ENCODE assay signal across 36 cellular contexts in genomic region chr16:63776034-63776433, GRCh38.
DNase-seq lines count a peak whose midpoint lies in the region; ATAC-seq, FAIRE-seq and TF ChIP-seq lines count a peak whose summit lies in the region.
"Had no signal": no experiment of that assay in that cellular context is flagged by ENCODE, and none has a peak within 500 bp of the region (broad histone marks: within the 10 kb centered on the region; RNA-seq: fewer than 3 reads in every experiment).

No MANE protein-coding gene starts in this region.

- H2BK15ac ChIP-seq in IMR-90 (ENCODE audit: low read depth, low read length): no peak overlapping the region

- H3K9me3 ChIP-seq in HepG2 (ENCODE audit: low read length) (peaks cover 85% of the 10 kb centered on the region), right lobe of liver (no peaks in the 10 kb centered on the region), A549 (no peaks in the 10 kb centered on the region), IMR-90 (ENCODE audit: control insufficient read depth, insufficient read depth, low read length) (no peaks in the 10 kb centered on the region; the same call in 1 of the 2 replicates), K562 (replicated peaks; ENCODE audit: control insufficient read depth, insufficient read depth, low read depth, low read length) (no peaks in the 10 kb centered on the region)
- H3K9me3 ChIP-seq: BE2C, BLaER1, Caco-2 had no signal

- peaks cover 0 to 2% (median 0%) of the 10 kb centered on the region in 3 donors for H3K27me3 Mint-ChIP-seq in immature natural killer cell (ENCODE audit: low read depth in 3 of 3)
- H3K27me3 Mint-ChIP-seq: B cell; CD4-positive, alpha-beta memory T cell; CD4-positive, alpha-beta T cell; CD4-positive, CD25-positive, alpha-beta regulatory T cell; CD8-positive, alpha-beta memory T cell had no signal

- no peak overlapping the region for H3K4me3 Mint-ChIP-seq in immature natural killer cell
- H3K4me3 Mint-ChIP-seq: B cell; CD14-positive monocyte; CD4-positive, alpha-beta memory T cell; CD4-positive, alpha-beta T cell; CD4-positive, CD25-positive, alpha-beta regulatory T cell; CD8-positive, alpha-beta memory T cell; CD8-positive, alpha-beta T cell had no signal

- H3K23ac ChIP-seq in IMR-90 (ENCODE audit: low read depth, low read length): no peak overlapping the region

- H3K79me1 ChIP-seq in IMR-90 (ENCODE audit: low read depth in 1 of 2, low read length in 2 of 2): no peaks in the 10 kb centered on the region

- peaks cover 6 to 64% (median 18%) of the 10 kb centered on the region in 6 donors for H3K9me3 Mint-ChIP-seq in immature natural killer cell

- ATAC-seq in HepG2 (no peak), right lobe of liver (no peak), A549 (no peak), IMR-90 (ENCODE audit: low read depth) (no peak), K562 (no peak), HG03521 (IDR thresholded peaks at IDR 0.05; ENCODE audit: unreplicated experiment) (no peak)
- ATAC-seq: CD8-positive, alpha-beta T cell had no signal

- no peak for DNase-seq in HepG2 (ENCODE audit: low spot score)
- no peak for DNase-seq in right lobe of liver
- DNase-seq in A549 (ENCODE audit: low read depth in 1 of 2, low spot score in 1 of 2): no peak
- no peak for DNase-seq in IMR-90
- DNase-seq in K562 (ENCODE audit: extremely low read depth in 1 of 4, low spot score in 3 of 4): no peak
- no peak for DNase-seq in immature natural killer cell
- DNase-seq in activated CD8-positive, alpha-beta memory T cell treated with anti-CD3 and anti-CD28 coated beads for 24 hours: no peak
- DNase-seq: 8988T; ACHN; AML-193; BE2C; C1 segment of cervical spinal cord; Caco-2; Calu3; CD4-positive, alpha-beta memory T cell; CD4-positive, alpha-beta T cell; CD4-positive, CD25-positive, alpha-beta regulatory T cell; CD8-positive, alpha-beta memory T cell; CD8-positive, alpha-beta T cell; COR-L47; DMS 273 treated with DMSO at 0.1 percent for 48 hours; DMS153; DMS53; DMS79; DMS79 treated with DMSO at 0.1 percent for 48 hours; DND-41; EL had no signal

- H3K9ac ChIP-seq in HepG2 (ENCODE audit: insufficient read depth, low read depth, low read length) (no peak overlapping the region), IMR-90 (ENCODE audit: low read depth, low read length) (no peak overlapping the region), K562 (ENCODE audit: insufficient read depth in 1 of 2, low read depth in 2 of 2, low read length in 2 of 2) (no peak overlapping the region)
- H3K9ac ChIP-seq: BLaER1; BLaER1 treated with 17β-estradiol and CSF1 and Interleukin-3, amounts not matched to agents 10 nM and 100 nM had no signal

- intact Hi-C loops in HepG2 (cut with micrococcal nuclease; ENCODE audit: unreplicated experiment) (no loop called here), right lobe of liver (cut with DNase I) (no loop called here), IMR-90 (cut with micrococcal nuclease) (no loop called here), K562 (cut with micrococcal nuclease) (no loop called here)

- H4K91ac ChIP-seq in IMR-90 (ENCODE audit: insufficient read depth, low read depth, low read length): no peak overlapping the region

- TF ChIP-seq POLR2A in HepG2 (IDR thresholded peaks at IDR 0.05; ENCODE audit: insufficient read depth in 1 of 2, low read depth in 2 of 2, low read length in 2 of 2): no peak
- TF ChIP-seq POLR2A in right lobe of liver (IDR thresholded peaks at IDR 0.05): no peak
- no peak for TF ChIP-seq POLR2A in A549 (IDR thresholded peaks at IDR 0.05; ENCODE audit: low read length)
- no peak for TF ChIP-seq POLR2A in IMR-90 (IDR thresholded peaks at IDR 0.05; ENCODE audit: low read depth, low read length)
- TF ChIP-seq POLR2A in K562 (conservative IDR thresholded peaks at IDR 0.05): no peak

- no peak overlapping the region for H3K56ac ChIP-seq in IMR-90 (ENCODE audit: extremely low read depth, insufficient read depth, low read length)

- H3K4me1 ChIP-seq in HepG2 (ENCODE audit: insufficient read depth, low read length): no peaks in the 10 kb centered on the region
- no peaks in the 10 kb centered on the region for H3K4me1 ChIP-seq in right lobe of liver
- H3K4me1 ChIP-seq in A549: no peaks in the 10 kb centered on the region
- H3K4me1 ChIP-seq in IMR-90 (ENCODE audit: control insufficient read depth, insufficient read depth, low read length): no peaks in the 10 kb centered on the region
- H3K4me1 ChIP-seq in K562 (replicated peaks in 1 of 2; ENCODE audit: control insufficient read depth in 2 of 2, insufficient read depth in 2 of 2, low read length in 2 of 2): no peaks in the 10 kb centered on the region
- H3K4me1 ChIP-seq: BE2C; BLaER1; BLaER1 treated with 17β-estradiol and CSF1 and Interleukin-3, amounts not matched to agents 10 nM and 100 nM; Caco-2 had no signal

- H3K4ac ChIP-seq in IMR-90 (ENCODE audit: low read depth, low read length): no peak overlapping the region

- no peak overlapping the region for H3K14ac ChIP-seq in IMR-90 (replicated peaks; ENCODE audit: low read depth, low read length)

- TF ChIP-seq CTCF in HepG2 (CRISPR knock-in tag; IDR thresholded peaks at IDR 0.05): no peak
- TF ChIP-seq CTCF in right lobe of liver (IDR thresholded peaks at IDR 0.05): no peak
- no peak for TF ChIP-seq CTCF in A549 (IDR thresholded peaks at IDR 0.05)
- no peak for TF ChIP-seq CTCF in IMR-90 (conservative IDR thresholded peaks at IDR 0.05; ENCODE audit: low read depth, low read length)
- TF ChIP-seq CTCF in K562 (IDR thresholded peaks at IDR 0.05 in 2 of 3, conservative IDR thresholded peaks at IDR 0.05 in 1 of 3; ENCODE audit: insufficient read depth in 2 of 3, low read depth in 1 of 3, low read length in 3 of 3): no peak

- H3K4me2 ChIP-seq in HepG2 (ENCODE audit: low read depth, low read length): no peak overlapping the region
- no peak overlapping the region for H3K4me2 ChIP-seq in A549
- no peak overlapping the region for H3K4me2 ChIP-seq in IMR-90 (ENCODE audit: low read depth, low read length)
- H3K4me2 ChIP-seq in K562 (ENCODE audit: insufficient read depth, low read length): no peak overlapping the region
- H3K4me2 ChIP-seq: BLaER1; BLaER1 treated with 17β-estradiol and CSF1 and Interleukin-3, amounts not matched to agents 10 nM and 100 nM had no signal

- H4K20me1 ChIP-seq in HepG2 (ENCODE audit: insufficient read depth, low read length) (no peaks in the 10 kb centered on the region), IMR-90 (ENCODE audit: insufficient read depth, low read length) (no peaks in the 10 kb centered on the region), K562 (replicated peaks; ENCODE audit: control insufficient read depth, insufficient read depth, low read length) (no peaks in the 10 kb centered on the region)
- H4K20me1 ChIP-seq: BLaER1; BLaER1 treated with 17β-estradiol and CSF1 and Interleukin-3, amounts not matched to agents 10 nM and 100 nM had no signal

- no peak overlapping the region for H2AK5ac ChIP-seq in IMR-90 (ENCODE audit: low read depth, low read length)

- dilution Hi-C loops in IMR-90 (cut with HindIII; ENCODE audit: low sequenced_read_pairs, unreplicated experiment): no loop called here

- no peaks in the 10 kb centered on the region for H3K36me3 Mint-ChIP-seq in immature natural killer cell
- H3K36me3 Mint-ChIP-seq: CD14-positive monocyte; CD4-positive, alpha-beta memory T cell; CD4-positive, CD25-positive, alpha-beta regulatory T cell; CD8-positive, alpha-beta memory T cell; CD8-positive, alpha-beta T cell had no signal

- FAIRE-seq in HepG2 (lab: Jason Lieb, UNC): no peak
- FAIRE-seq in A549 (lab: Jason Lieb, UNC): no peak
- no peak for FAIRE-seq in K562 (lab: Jason Lieb, UNC)
- FAIRE-seq: A204.1, D721Med had no signal

- H3K36me3 ChIP-seq in HepG2 (replicated peaks in 1 of 2; ENCODE audit: control insufficient read depth in 1 of 2, insufficient read depth in 2 of 2, low read length in 2 of 2) (no peaks in the 10 kb centered on the region), right lobe of liver (no peaks in the 10 kb centered on the region), IMR-90 (ENCODE audit: control insufficient read depth, insufficient read depth, low read length) (no peaks in the 10 kb centered on the region), K562 (ENCODE audit: control insufficient read depth, insufficient read depth, low read length) (no peaks in the 10 kb centered on the region)
- H3K36me3 ChIP-seq: BE2C; BLaER1; BLaER1 treated with 17β-estradiol and CSF1 and Interleukin-3, amounts not matched to agents 10 nM and 100 nM had no signal

- BruUV-seq in HepG2 (replicated peaks; lab: Mats Ljungman, UMichigan): no TSS peak
- no TSS peak for BruUV-seq in IMR-90 (replicated peaks; lab: Mats Ljungman, UMichigan)
- BruUV-seq in K562 (replicated peaks; lab: Mats Ljungman, UMichigan): no TSS peak

- no peak overlapping the region for H2BK120ac ChIP-seq in IMR-90 (ENCODE audit: low read depth, low read length)

- no peak overlapping the region for H4K8ac ChIP-seq in IMR-90 (ENCODE audit: low read depth in 2 of 2, low read length in 2 of 2)

- H3K9me1 ChIP-seq in IMR-90 (ENCODE audit: insufficient read depth, low read length) (no peaks in the 10 kb centered on the region), K562 (ENCODE audit: control insufficient read depth, insufficient read depth, low read length) (no peaks in the 10 kb centered on the region)

- CTCF ChIA-PET in HepG2 (lab: Yijun Ruan, JAX; ENCODE audit: low intra/inter-chr PET ratio, low total read pairs): no interaction called here
- CTCF ChIA-PET in A549 (lab: Yijun Ruan, JAX): no interaction called here
- CTCF ChIA-PET in IMR-90 (lab: Yijun Ruan, JAX): no interaction called here
- CTCF ChIA-PET in K562 (lab: Yijun Ruan, JAX; ENCODE audit: low intra/inter-chr PET ratio): no interaction called here

- no peak overlapping the region for H2AK9ac ChIP-seq in IMR-90 (replicated peaks; ENCODE audit: low read depth, low read length, poor library complexity)

- no peaks in the 10 kb centered on the region for H3K4me1 Mint-ChIP-seq in immature natural killer cell
- H3K4me1 Mint-ChIP-seq: B cell; CD14-positive monocyte; CD4-positive, alpha-beta memory T cell; CD4-positive, CD25-positive, alpha-beta regulatory T cell; CD8-positive, alpha-beta memory T cell had no signal

- H4K5ac ChIP-seq in IMR-90 (ENCODE audit: low read depth, low read length): no peak overlapping the region

- H3K27ac ChIP-seq in HepG2 (ENCODE audit: extremely low read length, insufficient read depth, low read length): no peak overlapping the region
- no peak overlapping the region for H3K27ac ChIP-seq in right lobe of liver
- H3K27ac ChIP-seq in A549: no peak overlapping the region
- no peak overlapping the region for H3K27ac ChIP-seq in IMR-90 (ENCODE audit: insufficient read depth, low read length)
- H3K27ac ChIP-seq in K562 (ENCODE audit: extremely low read depth, low read depth, low read length): no peak overlapping the region
- H3K27ac ChIP-seq: 22Rv1; BLaER1; BLaER1 treated with 17β-estradiol and CSF1 and Interleukin-3, amounts not matched to agents 10 nM and 100 nM; C4-2B had no signal

- TF ChIP-seq RAD21 in HepG2 (CRISPR knock-in tag; IDR thresholded peaks at IDR 0.05): no peak
- no peak for TF ChIP-seq RAD21 in A549 (conservative IDR thresholded peaks at IDR 0.05 in 1 of 2, IDR thresholded peaks at IDR 0.05 in 1 of 2)
- TF ChIP-seq RAD21 in IMR-90 (IDR thresholded peaks at IDR 0.05; ENCODE audit: low read length): no peak
- TF ChIP-seq RAD21 in K562 (CRISPR knock-in tag; conservative IDR thresholded peaks at IDR 0.05 in 1 of 2, IDR thresholded peaks at IDR 0.05 in 1 of 2): no peak

- POLR2A ChIA-PET in HepG2 (lab: Yijun Ruan, JAX) (no interaction called here), A549 (lab: Yijun Ruan, JAX) (no interaction called here), IMR-90 (lab: Charles Lee; ENCODE audit: unreplicated experiment) (no interaction called here), K562 (lab: Yijun Ruan, JAX) (no interaction called here)

- H2BK20ac ChIP-seq in IMR-90 (ENCODE audit: low read depth, low read length): no peak overlapping the region

- H3K27ac Mint-ChIP-seq in immature natural killer cell: no peak overlapping the region
- H3K27ac Mint-ChIP-seq: B cell; CD14-positive monocyte; CD4-positive, alpha-beta memory T cell; CD4-positive, alpha-beta T cell; CD4-positive, CD25-positive, alpha-beta regulatory T cell; CD8-positive, alpha-beta memory T cell; CD8-positive, alpha-beta T cell had no signal

- in situ Hi-C loops in HepG2 (cut with HindIII; ENCODE audit: extremely low pct_ligation_motif_present, low pct_unique_long_range_greater_than_20kb): no loop called here
- in situ Hi-C loops in IMR-90 (cut with MboI; ENCODE audit: low sequenced_read_pairs): no loop called here
- in situ Hi-C loops in K562 (cut with MboI): no loop called here

- no peak overlapping the region for H3K18ac ChIP-seq in IMR-90 (ENCODE audit: low read depth, low read length)

- TF ChIP-seq EP300 in HepG2 (IDR thresholded peaks at IDR 0.05; ENCODE audit: low read depth in 2 of 2, low read length in 2 of 2) (no peak), HepG2 (CRISPR knock-in tag; IDR thresholded peaks at IDR 0.05; ENCODE audit: borderline replicate concordance) (no peak), A549 (IDR thresholded peaks at IDR 0.05) (no peak), K562 (IDR thresholded peaks at IDR 0.05; ENCODE audit: low read length) (no peak)

- no peak overlapping the region for H2AFZ ChIP-seq in HepG2 (ENCODE audit: low read length)
- no peak overlapping the region for H2AFZ ChIP-seq in IMR-90 (replicated peaks; ENCODE audit: low read length, poor library complexity)
- no peak overlapping the region for H2AFZ ChIP-seq in K562 (ENCODE audit: low read depth, low read length)

- H3K79me2 ChIP-seq in HepG2 (ENCODE audit: insufficient read depth, low read length) (no peaks in the 10 kb centered on the region), K562 (ENCODE audit: control insufficient read depth, insufficient read depth, low read length) (no peaks in the 10 kb centered on the region)

- no peaks in the 10 kb centered on the region for H3K27me3 ChIP-seq in HepG2 (ENCODE audit: control insufficient read depth in 1 of 2, insufficient read depth in 2 of 2, low read length in 2 of 2)
- no peaks in the 10 kb centered on the region for H3K27me3 ChIP-seq in right lobe of liver
- no peaks in the 10 kb centered on the region for H3K27me3 ChIP-seq in IMR-90 (ENCODE audit: control insufficient read depth, insufficient read depth, low read length)
- no peaks in the 10 kb centered on the region for H3K27me3 ChIP-seq in K562 (ENCODE audit: control insufficient read depth in 2 of 2, insufficient read depth in 2 of 2, low read length in 2 of 2)
- H3K27me3 ChIP-seq: BE2C; BLaER1; BLaER1 treated with 17β-estradiol and CSF1 and Interleukin-3, amounts not matched to agents 10 nM and 100 nM had no signal

- H3K4me3 ChIP-seq in HepG2 (replicated peaks in 1 of 3; ENCODE audit: insufficient read depth in 1 of 3, low read depth in 2 of 3, low read length in 3 of 3) (no peak overlapping the region), right lobe of liver (no peak overlapping the region), A549 (no peak overlapping the region), IMR-90 (ENCODE audit: insufficient read depth, low read depth, low read length) (no peak overlapping the region), K562 (no peak overlapping the region)
- H3K4me3 ChIP-seq: BLaER1; BLaER1 treated with 17β-estradiol and CSF1 and Interleukin-3, amounts not matched to agents 10 nM and 100 nM had no signal

- no peak overlapping the region for H2BK5ac ChIP-seq in IMR-90 (ENCODE audit: low read depth, low read length, poor library complexity, severe bottlenecking)

Comparison
In these comparisons a context has a peak if more than half of its experiments do, and no peak if none do; other contexts are left out.
1. Of the 241 proteins assayed by ChIP-seq in both HepG2 and K562: peak only in HepG2: MAFK; only in K562: none; in both: MAFF; in neither: 239.